In the genomic region with DNA sequence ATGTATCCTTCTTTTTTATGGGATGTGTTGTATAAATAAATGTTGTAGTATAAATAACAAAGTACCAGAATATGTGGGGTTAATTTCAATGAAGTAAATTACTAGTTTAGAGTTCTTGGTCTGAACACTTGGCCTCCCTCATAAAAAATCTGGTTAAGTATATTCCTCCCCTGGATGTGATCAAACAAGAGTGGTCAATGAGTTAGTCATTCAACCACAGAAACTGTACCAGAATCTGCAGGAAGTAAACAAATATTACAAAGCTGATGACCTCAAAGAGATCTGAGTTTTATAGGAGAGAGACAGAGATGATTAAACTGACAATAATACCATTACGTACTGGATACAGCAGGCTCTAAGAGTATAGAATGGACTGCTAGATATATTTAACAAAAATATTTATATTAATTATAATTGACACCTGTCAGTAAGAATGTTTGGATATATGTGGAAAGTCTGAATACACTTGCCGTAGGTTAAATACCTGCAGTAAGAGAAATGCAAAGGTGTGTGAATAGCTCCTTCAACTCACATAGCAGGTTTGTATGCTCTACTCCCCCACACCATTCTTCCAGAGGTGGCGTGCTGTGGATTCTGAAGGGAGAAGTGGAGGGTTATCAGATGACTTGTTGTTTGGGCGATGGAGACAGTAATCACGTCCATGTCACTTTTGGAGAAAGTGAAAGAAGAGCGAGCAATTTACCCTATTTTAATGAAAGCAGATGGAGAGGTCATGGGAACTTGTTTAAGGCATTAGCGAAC, we compare ENCODE assay signal across 18 cellular contexts.
DNase-seq lines count a peak whose midpoint lies in the region; ATAC-seq, FAIRE-seq and TF ChIP-seq lines count a peak whose summit lies in the region.
"Had no signal": no experiment of that assay in that cellular context is flagged by ENCODE, and none has a peak within 500 bp of the region (broad histone marks: within the 10 kb centered on the region; RNA-seq: fewer than 3 reads in every experiment).

No MANE protein-coding gene starts in this region.

- no peak overlapping the region for H2AFZ ChIP-seq in keratinocyte (ENCODE audit: control insufficient read depth, low read length)

- H3K36me3 ChIP-seq in adipocyte (ENCODE audit: control insufficient read depth, insufficient read depth, low read length, severe bottlenecking) (no peaks in the 10 kb centered on the region), keratinocyte (ENCODE audit: control insufficient read depth in 2 of 2, extremely low read depth in 1 of 2, insufficient read depth in 2 of 2, low read length in 2 of 2) (no peaks in the 10 kb centered on the region)
- H3K36me3 ChIP-seq: uterus had no signal

- TF ChIP-seq CTCF in keratinocyte (optimal IDR thresholded peaks at IDR 0.05 in 1 of 3, IDR thresholded peaks at IDR 0.05 in 1 of 3, conservative IDR thresholded peaks at IDR 0.05 in 1 of 3; ENCODE audit: extremely low read depth in 1 of 3, insufficient read depth in 2 of 3, low read length in 3 of 3) = no peak

- H3K27me3 ChIP-seq in adipocyte (replicated peaks; ENCODE audit: control insufficient read depth, insufficient read depth, low read length) = no peaks in the 10 kb centered on the region
- no peaks in the 10 kb centered on the region for H3K27me3 ChIP-seq in keratinocyte (ENCODE audit: control insufficient read depth, extremely low read depth, insufficient read depth, low read length)
- H3K27me3 ChIP-seq: uterus had no signal

- ATAC-seq in HG02973 (IDR thresholded peaks at IDR 0.05; ENCODE audit: unreplicated experiment) = no peak
- no peak for ATAC-seq in GM21390 (IDR thresholded peaks at IDR 0.05; ENCODE audit: unreplicated experiment)
- ATAC-seq in HG03196 (IDR thresholded peaks at IDR 0.05; ENCODE audit: unreplicated experiment) = no peak
- ATAC-seq: psoas muscle had no signal

- H3K4me1 ChIP-seq in adipocyte (ENCODE audit: control insufficient read depth, insufficient read depth, low read length) = no peaks in the 10 kb centered on the region
- peaks cover 20% of the 10 kb centered on the region for H3K4me1 ChIP-seq in keratinocyte (ENCODE audit: control insufficient read depth, extremely low read depth, insufficient read depth, low read length)
- H3K4me1 ChIP-seq: psoas muscle, uterus had no signal

- FAIRE-seq in keratinocyte (lab: Jason Lieb, UNC) = peak; percentile 67

- H3K9me1 ChIP-seq in keratinocyte (ENCODE audit: control insufficient read depth, extremely low read depth, insufficient read depth, low read length) = no peaks in the 10 kb centered on the region

- peak overlapping the region; percentile 65 for H3K27ac ChIP-seq in keratinocyte (ENCODE audit: control insufficient read depth, insufficient read depth, low read length)
- H3K27ac ChIP-seq: psoas muscle, uterus had no signal

- no peak overlapping the region for H3K9ac ChIP-seq in adipocyte (ENCODE audit: low read length)
- no peak overlapping the region for H3K9ac ChIP-seq in keratinocyte (ENCODE audit: control insufficient read depth, extremely low read depth, insufficient read depth, low read length)

- dilution Hi-C loops in keratinocyte (cut with MboI; ENCODE audit: extremely low pct_ligation_motif_present, low sequenced_read_pairs) = no loop called here

- H3K4me3 ChIP-seq in adipocyte (ENCODE audit: low read length) (no peak overlapping the region), keratinocyte (ENCODE audit: control insufficient read depth in 2 of 3, extremely low read depth in 1 of 3, insufficient read depth in 2 of 3, low read depth in 1 of 3, low read length in 3 of 3) (no peak overlapping the region)
- H3K4me3 ChIP-seq: psoas muscle, uterus had no signal

- H3K4me2 ChIP-seq in keratinocyte (ENCODE audit: control insufficient read depth, extremely low read depth, insufficient read depth, low read depth, low read length) = no peak overlapping the region

- DNase-seq in AG08396 (ENCODE audit: low spot score) = peak; percentile 35
- peak; percentile 66 for DNase-seq in HPDE6-E6E7 (ENCODE audit: extremely low spot score)
- DNase-seq in adipocyte (ENCODE audit: low read depth) = peak; percentile 20
- DNase-seq in keratinocyte (ENCODE audit: low read depth, low spot score) = no peak
- DNase-seq in stimulated activated CD4-positive, alpha-beta T cell treated with anti-CD3 and anti-CD28 coated beads, Interleukin-1b, Interleukin-23, amount 100 ng/mL, for 48 hours = no peak
- DNase-seq: activated CD4-positive, alpha-beta T cell treated with anti-CD3 and anti-CD28 coated beads for 1 hour; cortex of kidney; DND-41; foreskin melanocyte; H7; immature natural killer cell; NCI-H1694; NCI-H69; psoas muscle; uterus had no signal

- H3K9me3 ChIP-seq in adipocyte (ENCODE audit: control insufficient read depth, low read length) (no peaks in the 10 kb centered on the region), keratinocyte (ENCODE audit: control insufficient read depth, low read depth, low read length) (no peaks in the 10 kb centered on the region)
- H3K9me3 ChIP-seq: psoas muscle, uterus had no signal

- no peaks in the 10 kb centered on the region for H3K79me2 ChIP-seq in keratinocyte (ENCODE audit: control insufficient read depth, insufficient read depth, low read length)

- H4K20me1 ChIP-seq in keratinocyte (ENCODE audit: control insufficient read depth, extremely low read depth, insufficient read depth, low read length) = no peaks in the 10 kb centered on the region

Comparison
In these comparisons a context has a peak if more than half of its experiments do, and no peak if none do; other contexts are left out.
1. DNase-seq: peak in AG08396 (single experiment), HPDE6-E6E7 (single experiment) and adipocyte (single experiment); none in keratinocyte (single experiment) and stimulated activated CD4-positive, alpha-beta T cell treated with anti-CD3 and anti-CD28 coated beads, Interleukin-1b, Interleukin-23, amount 100 ng/mL, for 48 hours (single experiment).